ENCODE assay signal across 1 cellular context in the genomic region with DNA sequence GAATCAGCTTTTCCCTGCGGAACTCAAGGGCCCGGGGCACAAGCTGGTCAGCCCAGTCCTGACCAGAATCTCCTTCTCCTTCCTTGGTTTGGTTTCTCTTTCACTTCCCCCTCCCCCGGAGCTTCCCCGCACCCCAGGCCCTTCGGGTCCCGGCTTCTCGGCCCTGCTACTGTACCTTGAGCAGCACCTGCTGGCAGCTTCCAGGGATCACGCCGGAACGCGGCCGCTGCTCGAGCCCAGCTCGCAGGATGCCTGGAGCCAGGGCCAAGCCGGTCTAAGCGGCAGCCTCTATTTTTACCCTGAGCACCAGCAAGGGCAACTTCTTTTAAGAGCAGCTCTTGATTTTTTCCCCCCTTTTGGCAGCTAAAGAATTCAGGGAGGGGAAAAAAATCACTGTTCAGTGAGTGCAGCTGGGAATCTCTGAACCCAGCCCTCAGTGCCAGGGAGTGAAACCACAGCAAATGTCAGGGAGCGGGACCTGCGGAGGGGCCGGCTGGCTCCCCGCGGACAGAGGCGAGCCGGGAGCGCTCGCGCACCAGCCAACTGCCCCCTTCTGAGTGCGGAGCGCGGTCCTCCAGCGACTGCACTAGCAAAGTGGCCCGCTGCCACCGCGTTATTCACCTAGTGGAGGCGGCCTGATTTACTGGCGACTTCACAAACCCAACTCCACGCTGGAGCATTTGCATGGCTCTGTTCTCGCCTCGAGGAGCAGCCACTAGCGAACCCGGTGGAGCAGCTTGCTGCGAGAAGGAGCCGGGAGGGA.
TF ChIP-seq lines count a peak whose summit lies in the region.

No MANE protein-coding gene starts in this region.

TF ChIP-seq in HCT116, 20 proteins besides CTCF, POLR2A, EP300 and RAD21 (continued from another document):
- TF ChIP-seq, protein P1, sequence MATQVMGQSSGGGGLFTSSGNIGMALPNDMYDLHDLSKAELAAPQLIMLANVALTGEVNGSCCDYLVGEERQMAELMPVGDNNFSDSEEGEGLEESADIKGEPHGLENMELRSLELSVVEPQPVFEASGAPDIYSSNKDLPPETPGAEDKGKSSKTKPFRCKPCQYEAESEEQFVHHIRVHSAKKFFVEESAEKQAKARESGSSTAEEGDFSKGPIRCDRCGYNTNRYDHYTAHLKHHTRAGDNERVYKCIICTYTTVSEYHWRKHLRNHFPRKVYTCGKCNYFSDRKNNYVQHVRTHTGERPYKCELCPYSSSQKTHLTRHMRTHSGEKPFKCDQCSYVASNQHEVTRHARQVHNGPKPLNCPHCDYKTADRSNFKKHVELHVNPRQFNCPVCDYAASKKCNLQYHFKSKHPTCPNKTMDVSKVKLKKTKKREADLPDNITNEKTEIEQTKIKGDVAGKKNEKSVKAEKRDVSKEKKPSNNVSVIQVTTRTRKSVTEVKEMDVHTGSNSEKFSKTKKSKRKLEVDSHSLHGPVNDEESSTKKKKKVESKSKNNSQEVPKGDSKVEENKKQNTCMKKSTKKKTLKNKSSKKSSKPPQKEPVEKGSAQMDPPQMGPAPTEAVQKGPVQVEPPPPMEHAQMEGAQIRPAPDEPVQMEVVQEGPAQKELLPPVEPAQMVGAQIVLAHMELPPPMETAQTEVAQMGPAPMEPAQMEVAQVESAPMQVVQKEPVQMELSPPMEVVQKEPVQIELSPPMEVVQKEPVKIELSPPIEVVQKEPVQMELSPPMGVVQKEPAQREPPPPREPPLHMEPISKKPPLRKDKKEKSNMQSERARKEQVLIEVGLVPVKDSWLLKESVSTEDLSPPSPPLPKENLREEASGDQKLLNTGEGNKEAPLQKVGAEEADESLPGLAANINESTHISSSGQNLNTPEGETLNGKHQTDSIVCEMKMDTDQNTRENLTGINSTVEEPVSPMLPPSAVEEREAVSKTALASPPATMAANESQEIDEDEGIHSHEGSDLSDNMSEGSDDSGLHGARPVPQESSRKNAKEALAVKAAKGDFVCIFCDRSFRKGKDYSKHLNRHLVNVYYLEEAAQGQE (IDR thresholded peaks at IDR 0.05; ENCODE audit: low read depth) = no peak
- TF ChIP-seq TCF7L2 (IDR thresholded peaks at IDR 0.05; ENCODE audit: borderline replicate concordance, extremely low read depth, insufficient read depth, insufficient read length) (no peak), MAX (IDR thresholded peaks at IDR 0.05) (no peak), JUND (IDR thresholded peaks at IDR 0.05) (no peak), SRF (IDR thresholded peaks at IDR 0.05; ENCODE audit: low read depth) (no peak), ATF3 (IDR thresholded peaks at IDR 0.05) (no peak), POLR2AphosphoS5 (IDR thresholded peaks at IDR 0.05; ENCODE audit: low read depth, low read length) (no peak), FOSL1 (IDR thresholded peaks at IDR 0.05; ENCODE audit: low read depth) (no peak), ELF1 (IDR thresholded peaks at IDR 0.05; ENCODE audit: borderline replicate concordance, low read depth) (no peak), ZFX (IDR thresholded peaks at IDR 0.05) (no peak), CBX3 (IDR thresholded peaks at IDR 0.05; ENCODE audit: low read depth) (no peak), SP1 (IDR thresholded peaks at IDR 0.05; ENCODE audit: low read depth) (no peak), EZH2phosphoT487 (IDR thresholded peaks at IDR 0.05; ENCODE audit: borderline replicate concordance) (no peak)
